In genomic region chrX:16445166-16445752, GRCh38 we compare ENCODE assay signal across 9 cellular contexts.
A peak's percentile ranks its signal among the peaks of the same experiment; 100 is the strongest.
DNase-seq lines count a peak whose midpoint lies in the region; ATAC-seq, FAIRE-seq and TF ChIP-seq lines count a peak whose summit lies in the region.
"Had no signal": no experiment of that assay in that cellular context is flagged by ENCODE, and none has a peak within 500 bp of the region (broad histone marks: within the 10 kb centered on the region; RNA-seq: fewer than 3 reads in every experiment).

No MANE protein-coding gene starts in this region.

- peak; percentile 63 for FAIRE-seq in endothelial cell of umbilical vein (lab: Jason Lieb, UNC)

- no peaks in the 10 kb centered on the region for H3K36me3 ChIP-seq in endothelial cell of umbilical vein (ENCODE audit: control insufficient read depth in 2 of 2, extremely low read depth in 1 of 2, insufficient read depth in 2 of 2, low read length in 2 of 2)

- H4K20me1 ChIP-seq in endothelial cell of umbilical vein (replicated peaks; ENCODE audit: control insufficient read depth, extremely low read depth, insufficient read depth, low read length): no peaks in the 10 kb centered on the region

- peak; percentile 55 for TF ChIP-seq CTCF in GM20000 (IDR thresholded peaks at IDR 0.05; ENCODE audit: extremely low read depth, missing control alignments)
- TF ChIP-seq CTCF in endothelial cell of umbilical vein (IDR thresholded peaks at IDR 0.05; ENCODE audit: extremely low read depth in 1 of 2, insufficient read depth in 1 of 2, low read depth in 1 of 2, low read length in 2 of 2): peak; percentile 46 to 54
- peak; percentile 79 for TF ChIP-seq CTCF in progenitor cell of endocrine pancreas (IDR thresholded peaks at IDR 0.05; ENCODE audit: unreplicated experiment)

- dilution Hi-C loops in endothelial cell of umbilical vein (cut with MboI; ENCODE audit: extremely low pct_ligation_motif_present, low sequenced_read_pairs): no loop called here

- H3K36me3 Mint-ChIP-seq in activated CD4-positive, alpha-beta T cell treated with anti-CD3 and anti-CD28 coated beads, Interleukin-2, amount 10 ng/mL, durations not matched to agents 7 days and 5 days (ENCODE audit: low read depth): no peaks in the 10 kb centered on the region
- peaks cover 18% of the 10 kb centered on the region for H3K36me3 Mint-ChIP-seq in progenitor cell of endocrine pancreas (ENCODE audit: insufficient read depth)
- H3K36me3 Mint-ChIP-seq: activated naive CD8-positive, alpha-beta T cell had no signal

- no peak overlapping the region for H3K4me3 ChIP-seq in endothelial cell of umbilical vein (replicated peaks in 1 of 3; ENCODE audit: insufficient read depth in 1 of 3, low read depth in 1 of 3, low read length in 3 of 3)

- no peak overlapping the region for H3K4me2 ChIP-seq in endothelial cell of umbilical vein (ENCODE audit: insufficient read depth, low read length)

- TF ChIP-seq POLR2A in endothelial cell of umbilical vein (IDR thresholded peaks at IDR 0.05; ENCODE audit: low read depth, low read length): no peak

- no peak overlapping the region for H3K27ac ChIP-seq in endothelial cell of umbilical vein (ENCODE audit: insufficient read depth, low read depth, low read length)

- POLR2A ChIA-PET in activated CD4-positive, alpha-beta T cell treated with anti-CD3 and anti-CD28 coated beads, Interleukin-2, amount 10 ng/mL, durations not matched to agents 7 days and 5 days (lab: Charles Lee): no interaction called here
- POLR2A ChIA-PET in endothelial cell of umbilical vein (lab: Charles Lee): no interaction called here

- intact Hi-C loops in endothelial cell of umbilical vein (cut with micrococcal nuclease): loop anchor here (10.0 kb wide), 2 partner anchors 320 to 680 kb away; partner anchors contain the start of gene GRPR

- DNase-seq in EL: peak; percentile 27
- peak; percentile 9 for DNase-seq in GM20000 (ENCODE audit: low spot score)
- DNase-seq in MV-4-11 (lab: John Stamatoyannopoulos, UW): peak; percentile 1
- peak; percentile 46 for DNase-seq in activated CD4-positive, alpha-beta T cell treated with anti-CD3 and anti-CD28 coated beads, Interleukin-2, amount 10 ng/mL, durations not matched to agents 7 days and 5 days
- peak; percentile 17 for DNase-seq in endothelial cell of umbilical vein (ENCODE audit: low read depth, low spot score)
- DNase-seq in progenitor cell of endocrine pancreas (ENCODE audit: low spot score, unreplicated experiment): no peak
- DNase-seq in hippocampal formation (lab: John Stamatoyannopoulos, UW): no peak

- H3K9me1 ChIP-seq in endothelial cell of umbilical vein (replicated peaks; ENCODE audit: control insufficient read depth, extremely low read depth, insufficient read depth, low read length): no peaks in the 10 kb centered on the region

- no peak for ATAC-seq in GM21381 (IDR thresholded peaks at IDR 0.05; ENCODE audit: unreplicated experiment)

- no TSS peak for BruUV-seq in endothelial cell of umbilical vein (replicated peaks; lab: Mats Ljungman, UMichigan)

- no peak overlapping the region for H3K9ac ChIP-seq in endothelial cell of umbilical vein (replicated peaks; ENCODE audit: extremely low read depth, insufficient read depth, low read length)

- H3K27me3 ChIP-seq in endothelial cell of umbilical vein (ENCODE audit: control insufficient read depth in 2 of 2, insufficient read depth in 2 of 2, low read length in 2 of 2): no peaks in the 10 kb centered on the region

- H3K4me1 Mint-ChIP-seq in activated CD4-positive, alpha-beta T cell treated with anti-CD3 and anti-CD28 coated beads, Interleukin-2, amount 10 ng/mL, durations not matched to agents 7 days and 5 days: peaks cover 12% of the 10 kb centered on the region
- peaks cover 10% of the 10 kb centered on the region for H3K4me1 Mint-ChIP-seq in progenitor cell of endocrine pancreas (ENCODE audit: low read depth)

- no peak overlapping the region for H2AFZ ChIP-seq in endothelial cell of umbilical vein (ENCODE audit: low read depth, low read length)

- no peaks in the 10 kb centered on the region for H3K4me1 ChIP-seq in endothelial cell of umbilical vein (ENCODE audit: control insufficient read depth, extremely low read depth, insufficient read depth, low read length)

- no peak overlapping the region for H3K4me3 Mint-ChIP-seq in activated CD4-positive, alpha-beta T cell treated with anti-CD3 and anti-CD28 coated beads, Interleukin-2, amount 10 ng/mL, durations not matched to agents 7 days and 5 days
- H3K4me3 Mint-ChIP-seq in progenitor cell of endocrine pancreas (ENCODE audit: low read depth): no peak overlapping the region
- H3K4me3 Mint-ChIP-seq: activated naive CD8-positive, alpha-beta T cell had no signal

- H3K27ac Mint-ChIP-seq in activated CD4-positive, alpha-beta T cell treated with anti-CD3 and anti-CD28 coated beads, Interleukin-2, amount 10 ng/mL, durations not matched to agents 7 days and 5 days: no peak overlapping the region
- no peak overlapping the region for H3K27ac Mint-ChIP-seq in progenitor cell of endocrine pancreas
- H3K27ac Mint-ChIP-seq: activated naive CD8-positive, alpha-beta T cell had no signal

- no peaks in the 10 kb centered on the region for H3K27me3 Mint-ChIP-seq in activated CD4-positive, alpha-beta T cell treated with anti-CD3 and anti-CD28 coated beads, Interleukin-2, amount 10 ng/mL, durations not matched to agents 7 days and 5 days
- no peaks in the 10 kb centered on the region for H3K27me3 Mint-ChIP-seq in progenitor cell of endocrine pancreas
- H3K27me3 Mint-ChIP-seq: activated naive CD8-positive, alpha-beta T cell had no signal

- CTCF ChIA-PET in activated CD4-positive, alpha-beta T cell treated with anti-CD3 and anti-CD28 coated beads, Interleukin-2, amount 10 ng/mL, durations not matched to agents 7 days and 5 days (lab: Charles Lee): interaction anchor here (0.6 to 1.5 kb wide), 2 partner anchors 11 to 14 kb away, joined by 3 read pairs; no protein-coding TSS in a partner anchor
- CTCF ChIA-PET in endothelial cell of umbilical vein (lab: Charles Lee): interaction anchor here (0.6 to 2.4 kb wide), 21 partner anchors 9 to 656 kb away, joined by 3 to 22 read pairs (median 4); partner anchors contain the start of gene GRPR

- no peaks in the 10 kb centered on the region for H3K9me3 Mint-ChIP-seq in activated CD4-positive, alpha-beta T cell treated with anti-CD3 and anti-CD28 coated beads, Interleukin-2, amount 10 ng/mL, durations not matched to agents 7 days and 5 days
- peaks cover 3% of the 10 kb centered on the region for H3K9me3 Mint-ChIP-seq in progenitor cell of endocrine pancreas (ENCODE audit: low read depth)

- H3K79me2 ChIP-seq in endothelial cell of umbilical vein (ENCODE audit: control insufficient read depth, insufficient read depth, low read length): no peaks in the 10 kb centered on the region

- H3K9me3 ChIP-seq in endothelial cell of umbilical vein (replicated peaks; ENCODE audit: control insufficient read depth, insufficient read depth, low read length): no peaks in the 10 kb centered on the region

TF ChIP-seq in endothelial cell of umbilical vein, 7 proteins besides CTCF, POLR2A, EP300 and RAD21:
- no peak for TF ChIP-seq POLR2AphosphoS5 (IDR thresholded peaks at IDR 0.05; ENCODE audit: insufficient read depth, low read depth, low read length)

Comparison
In these comparisons a context has a peak if more than half of its experiments do, and no peak if none do; other contexts are left out.
1. DNase-seq: peak in EL (single experiment), GM20000 (single experiment), MV-4-11 (single experiment), activated CD4-positive, alpha-beta T cell treated with anti-CD3 and anti-CD28 coated beads, Interleukin-2, amount 10 ng/mL, durations not matched to agents 7 days and 5 days (single experiment) and endothelial cell of umbilical vein (single experiment); none in progenitor cell of endocrine pancreas (single experiment) and hippocampal formation (0 of 2).
2. Peak in every context shown above with its lines, with median percentiles within 50 percentile points of each other: CTCF ChIP-seq.